In the genomic region with DNA sequence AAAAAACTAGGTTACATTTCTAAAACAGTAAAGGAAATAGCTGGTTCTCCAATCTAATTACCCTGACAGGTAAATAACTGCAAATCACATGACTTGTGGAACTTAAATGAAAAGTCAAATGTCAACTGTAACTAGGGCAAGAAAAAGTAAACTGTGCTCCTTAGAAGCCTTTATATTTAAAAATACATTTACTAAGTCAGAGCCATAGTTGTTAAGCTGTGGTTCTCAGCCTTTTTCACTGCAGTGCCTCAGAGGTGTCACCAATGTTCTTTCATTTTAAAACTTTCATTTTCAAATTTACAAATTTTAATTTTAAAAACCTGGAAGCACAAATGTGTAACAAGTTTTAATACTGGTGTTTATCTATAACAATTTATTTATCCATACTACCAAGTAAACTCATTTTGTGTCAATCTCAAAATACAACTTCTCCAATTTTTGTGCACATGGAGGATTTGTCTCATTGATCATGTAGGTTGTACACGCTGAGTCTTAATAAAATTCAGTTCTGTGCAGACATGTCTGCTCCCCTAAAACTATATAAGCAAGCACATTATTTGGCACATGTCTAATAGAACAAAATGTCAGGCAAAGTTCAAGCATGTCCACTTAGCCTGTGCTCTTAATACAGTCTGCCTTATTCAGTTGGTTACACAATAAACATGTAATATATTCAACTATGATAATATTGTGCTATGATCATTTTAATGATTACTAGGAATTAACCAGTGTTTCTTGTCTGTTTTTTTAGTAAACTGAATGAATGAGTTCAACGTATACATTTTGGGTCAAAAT, we compare ENCODE assay signal across 22 cellular contexts.
DNase-seq lines count a peak whose midpoint lies in the region; ATAC-seq, FAIRE-seq and TF ChIP-seq lines count a peak whose summit lies in the region.
"Had no signal": no experiment of that assay in that cellular context is flagged by ENCODE, and none has a peak within 500 bp of the region (broad histone marks: within the 10 kb centered on the region; RNA-seq: fewer than 3 reads in every experiment).

No MANE protein-coding gene starts in this region.

- no peak for TF ChIP-seq EP300 in GM12878 (IDR thresholded peaks at IDR 0.05; ENCODE audit: borderline replicate concordance in 1 of 2, control insufficient read depth in 1 of 2, low read depth in 2 of 2, low read length in 2 of 2)

- H3K27me3 ChIP-seq in GM12878 (replicated peaks in 1 of 2; ENCODE audit: control insufficient read depth in 2 of 2, insufficient read depth in 2 of 2, low read length in 1 of 2) (no peaks in the 10 kb centered on the region), left lung (no peaks in the 10 kb centered on the region), small intestine (ENCODE audit: control insufficient read depth in 2 of 2, insufficient read depth in 2 of 2, low read length in 2 of 2) (no peaks in the 10 kb centered on the region)

- peaks cover 47% of the 10 kb centered on the region for H3K79me2 ChIP-seq in GM12878 (ENCODE audit: control insufficient read depth, insufficient read depth, low read length)

- in situ Hi-C loops in GM12878 (cut with MboI): no loop called here

- no peak for TF ChIP-seq CTCF in HEK293 (tag by site-specific recombination; IDR thresholded peaks at IDR 0.05)
- no peak for TF ChIP-seq CTCF in GM12878 (IDR thresholded peaks at IDR 0.05 in 2 of 3, conservative IDR thresholded peaks at IDR 0.05 in 1 of 3; ENCODE audit: control insufficient read depth in 2 of 3, extremely low read depth in 1 of 3, insufficient read depth in 1 of 3, low read depth in 3 of 3, low read length in 3 of 3)
- TF ChIP-seq CTCF in left lung (IDR thresholded peaks at IDR 0.05): no peak

- H3K4me1 ChIP-seq in HEK293 (ENCODE audit: control insufficient read depth, insufficient read depth, low read length): no peaks in the 10 kb centered on the region; the same call in 1 of the 2 replicates
- peaks cover 6% of the 10 kb centered on the region; the same call in 1 of the 2 replicates for H3K4me1 ChIP-seq in GM12878 (ENCODE audit: control insufficient read depth, insufficient read depth, low read length)
- H3K4me1 ChIP-seq in left lung: peaks cover 0 to 25% of the 10 kb centered on the region in 2 donors
- peaks cover 0 to 2% of the 10 kb centered on the region in 2 donors for H3K4me1 ChIP-seq in small intestine (ENCODE audit: control insufficient read depth in 2 of 2, insufficient read depth in 1 of 2, low read depth in 1 of 2, low read length in 1 of 2)

- intact Hi-C loops in Right ventricle myocardium superior (cut with DNase I) (loop anchor here (10.0 kb wide), 1 partner anchor 287 kb away; no protein-coding TSS in a partner anchor), cardiac septum (cut with DNase I) (no loop called here), GM12878 (cut with micrococcal nuclease; ENCODE audit: unreplicated experiment) (no loop called here), left lung (cut with DNase I) (no loop called here)

- no peak overlapping the region for H2AFZ ChIP-seq in GM12878 (ENCODE audit: control insufficient read depth, low read depth, low read length)

- no peak overlapping the region for H3K4me3 ChIP-seq in HEK293 (ENCODE audit: low read depth, low read length)
- no peak overlapping the region for H3K4me3 ChIP-seq in GM12878
- H3K4me3 ChIP-seq in left lung: no peak overlapping the region
- no peak overlapping the region for H3K4me3 ChIP-seq in small intestine (ENCODE audit: low read depth in 1 of 2, low read length in 2 of 2)

- H3K27ac ChIP-seq in HEK293 (ENCODE audit: extremely low read depth, low read depth, low read length) (no peak overlapping the region), GM12878 (ENCODE audit: control insufficient read depth, insufficient read depth) (peak overlapping the region; percentile 2; the same call in 1 of the 2 replicates), left lung (no peak overlapping the region), small intestine (ENCODE audit: low read depth in 1 of 2, low read length in 1 of 2) (no peak overlapping the region)
- H3K27ac ChIP-seq: HL-60 had no signal

- FAIRE-seq in GM12878 (lab: Jason Lieb, UNC): no peak
- no peak for FAIRE-seq in small intestine (lab: Jason Lieb, UNC)
- FAIRE-seq: GM19239, HTR-8/SVneo had no signal

- no peaks in the 10 kb centered on the region for H3K36me3 ChIP-seq in HEK293 (ENCODE audit: control insufficient read depth in 2 of 2, insufficient read depth in 1 of 2, low read length in 2 of 2)
- H3K36me3 ChIP-seq in GM12878 (ENCODE audit: control insufficient read depth in 2 of 2, insufficient read depth in 2 of 2, low read length in 1 of 2): no peaks in the 10 kb centered on the region
- no peaks in the 10 kb centered on the region for H3K36me3 ChIP-seq in left lung
- no peaks in the 10 kb centered on the region for H3K36me3 ChIP-seq in small intestine (ENCODE audit: control insufficient read depth in 2 of 2, insufficient read depth in 2 of 2, low read length in 2 of 2)

- TF ChIP-seq POLR2A in GM12878 (IDR thresholded peaks at IDR 0.05; ENCODE audit: low read depth, low read length): no peak

- H4K20me1 ChIP-seq in GM12878 (ENCODE audit: control insufficient read depth, insufficient read depth): no peaks in the 10 kb centered on the region

- 95% methylated on average over 2 of the region's 2 CpGs for WGBS in GM12878 (ENCODE audit: insufficient coverage, insufficient replicate concordance, low lambda C conversion rate, missing lambda C conversion rate)
- WGBS in small intestine, 3 donors: 79 to 89% (median 82%) methylated on average over 2 of the region's 2 CpGs

- CTCF ChIA-PET in HEK293 (lab: Yijun Ruan, JAX): no interaction called here
- CTCF ChIA-PET in GM12878 (lab: Yijun Ruan, JAX): interaction anchor here (1.1 to 7.9 kb wide), 4 partner anchors 29 to 282 kb away, joined by 3 to 101 read pairs (median 6); no protein-coding TSS in a partner anchor

- no peak overlapping the region for H3K9ac ChIP-seq in GM12878 (ENCODE audit: control insufficient read depth, insufficient read depth, low read length)

- RAD21 ChIA-PET in GM12878 (lab: Charles Lee; ENCODE audit: unreplicated experiment): interaction anchor here (4.6 to 7.8 kb wide), 2 partner anchors 29 to 273 kb away, joined by 27 to 49 read pairs; no protein-coding TSS in a partner anchor

- no peak for TF ChIP-seq RAD21 in GM12878 (IDR thresholded peaks at IDR 0.05; ENCODE audit: insufficient read depth, low read depth, low read length)

- SMC1A ChIA-PET in GM12878 (lab: Charles Lee; ENCODE audit: uncharacterized antibody, unreplicated experiment): interaction anchor here (0.6 to 7.4 kb wide), 6 partner anchors 7 to 274 kb away, joined by 3 to 63 read pairs (median 4); no protein-coding TSS in a partner anchor

- H3K9me3 ChIP-seq in HEK293 (ENCODE audit: control insufficient read depth, insufficient read depth, low read depth, low read length) (no peaks in the 10 kb centered on the region), GM12878 (replicated peaks; ENCODE audit: control insufficient read depth, insufficient read depth, low read length) (no peaks in the 10 kb centered on the region), left lung (no peaks in the 10 kb centered on the region), small intestine (ENCODE audit: control insufficient read depth, low read depth) (no peaks in the 10 kb centered on the region)
- H3K9me3 ChIP-seq: Caco-2 had no signal

- POLR2A ChIA-PET in HEK293 (lab: Yijun Ruan, JAX) (no interaction called here), GM12878 (lab: Charles Lee) (interaction anchor here (0.7 to 1.0 kb wide), 2 partner anchors 9 to 274 kb away, joined by 3 to 5 read pairs; no protein-coding TSS in a partner anchor)

- peak; percentile 80 for ATAC-seq in Right ventricle myocardium superior (ENCODE audit: poor library complexity)
- peak; percentile 55 for ATAC-seq in GM12878
- ATAC-seq in left lung: peak; percentile 58
- ATAC-seq in HG03378 (IDR thresholded peaks at IDR 0.05; ENCODE audit: unreplicated experiment): no peak
- no peak for ATAC-seq in GM21723 (IDR thresholded peaks at IDR 0.05; ENCODE audit: unreplicated experiment)
- ATAC-seq: PC-3 had no signal

- DNase-seq in Right ventricle myocardium superior: no peak
- DNase-seq in cardiac septum (ENCODE audit: low spot score): no peak
- DNase-seq in GM12878 (ENCODE audit: low read depth, low spot score): no peak
- no peak for DNase-seq in left lung
- no peak for DNase-seq in small intestine
- DNase-seq: ACHN, AML-193, Caco-2, DMS153, H7, NCI-H1436, NCI-H2029 treated with DMSO at 0.1 percent for 48 hours, NCI-H2171 treated with DMSO at 0.1 percent for 48 hours, NCI-H446 treated with DMSO at 0.1 percent for 48 hours, NCI-H748 treated with DMSO at 0.1 percent for 48 hours, PC-3 had no signal

- BruUV-seq in GM12878 (replicated peaks; lab: Mats Ljungman, UMichigan): no TSS peak

- H3K4me2 ChIP-seq in GM12878 (ENCODE audit: control insufficient read depth, insufficient read depth): peak overlapping the region; percentile 8; the same call in 1 of the 2 replicates

TF ChIP-seq in HEK293, 187 proteins besides CTCF, POLR2A, EP300 and RAD21 (continues in another document):
- peak; percentile 46; the same call in 1 of the 2 replicates for TF ChIP-seq PRDM6 (tag by site-specific recombination; IDR thresholded peaks at IDR 0.05)

TF ChIP-seq in GM12878, 131 proteins besides CTCF, POLR2A, EP300 and RAD21 (continues in another document):
- TF ChIP-seq BCL11A (IDR thresholded peaks at IDR 0.05; ENCODE audit: low read depth, low read length): no peak
- TF ChIP-seq ZNF24 (IDR thresholded peaks at IDR 0.05): no peak
- no peak for TF ChIP-seq ESRRA (IDR thresholded peaks at IDR 0.05; ENCODE audit: low read length)
- TF ChIP-seq TCF7 (IDR thresholded peaks at IDR 0.05; ENCODE audit: borderline replicate concordance): no peak
- TF ChIP-seq SP1 (IDR thresholded peaks at IDR 0.05; ENCODE audit: low read depth, low read length): no peak
- 0 out of 2 replicates have a peak, but pooled peaks have one; percentile 40 for TF ChIP-seq RAD51 (IDR thresholded peaks at IDR 0.05)
- TF ChIP-seq TARDBP (IDR thresholded peaks at IDR 0.05; ENCODE audit: borderline replicate concordance): no peak

Comparison
In these comparisons a context has a peak if more than half of its experiments do, and no peak if none do; other contexts are left out.
1. ATAC-seq: peak in Right ventricle myocardium superior (single experiment), GM12878 (single experiment) and left lung (single experiment); none in HG03378 (single experiment) and GM21723 (single experiment).